Comparison of ENCODE assay signal across 8 cellular contexts in genomic region chrX:150200820-150201287, GRCh38.
DNase-seq lines count a peak whose midpoint lies in the region; ATAC-seq and TF ChIP-seq lines count a peak whose summit lies in the region.

No MANE protein-coding gene starts in this region.

- H3K4me1 ChIP-seq in right atrium auricular region = no peaks in the 10 kb centered on the region

- peak; percentile 92 to 96 for ATAC-seq in activated CD4-positive, CD25-positive, alpha-beta regulatory T cell treated with anti-CD3 and anti-CD28 coated beads, Interleukin-2, amount 50 U/mL, for 24 hours
- peak; percentile 99 for ATAC-seq in HG02610 (IDR thresholded peaks at IDR 0.05; ENCODE audit: unreplicated experiment)

- H3K27ac ChIP-seq in right atrium auricular region = peak overlapping the region in 1 of 2 donors; percentile 6

- DNase-seq in activated CD4-positive, CD25-positive, alpha-beta regulatory T cell treated with anti-CD3 and anti-CD28 coated beads, Interleukin-2, amount 50 U/mL, for 72 hours = no peak
- DNase-seq in NCI-H1092 treated with DMSO at 0.1 percent for 48 hours (lab: John Stamatoyannopoulos, UW) (peak; percentile 85), activated T-cell treated with anti-CD3 and anti-CD28 coated beads for 48 hours (ENCODE audit: low read depth) (peak; percentile 53), right atrium auricular region (ENCODE audit: low spot score) (peak; percentile 84), cortex of kidney (lab: John Stamatoyannopoulos, UW) (no peak)
- DNase-seq in stimulated activated CD8-positive, alpha-beta memory T cell treated with anti-CD3 and anti-CD28 coated beads, Interleukin-12 subunit alpha, Interleukin-12 subunit beta, amount 100 ng/mL, for 24 hours (ENCODE audit: extremely low read depth) = peak; percentile 15

- no peaks in the 10 kb centered on the region for H3K36me3 ChIP-seq in right atrium auricular region

- TF ChIP-seq CTCF in right atrium auricular region (IDR thresholded peaks at IDR 0.05) = no peak

- no peak overlapping the region for H3K4me3 ChIP-seq in right atrium auricular region

- H3K9me3 ChIP-seq in right atrium auricular region = no peaks in the 10 kb centered on the region

- H3K27me3 ChIP-seq in right atrium auricular region = no peaks in the 10 kb centered on the region

Comparison
In these comparisons a context has a peak if more than half of its experiments do, and no peak if none do; other contexts are left out.
1. DNase-seq: peak in NCI-H1092 treated with DMSO at 0.1 percent for 48 hours (single experiment), activated T-cell treated with anti-CD3 and anti-CD28 coated beads for 48 hours (single experiment), right atrium auricular region (single experiment) and stimulated activated CD8-positive, alpha-beta memory T cell treated with anti-CD3 and anti-CD28 coated beads, Interleukin-12 subunit alpha, Interleukin-12 subunit beta, amount 100 ng/mL, for 24 hours (single experiment); none in activated CD4-positive, CD25-positive, alpha-beta regulatory T cell treated with anti-CD3 and anti-CD28 coated beads, Interleukin-2, amount 50 U/mL, for 72 hours (single experiment) and cortex of kidney (single experiment).